Comparison of ENCODE assay signal across 13 cellular contexts in genomic region chr4:124483043-124483906, GRCh38.
DNase-seq lines count a peak whose midpoint lies in the region; ATAC-seq, FAIRE-seq and TF ChIP-seq lines count a peak whose summit lies in the region.
"Had no signal": no experiment of that assay in that cellular context is flagged by ENCODE, and none has a peak within 500 bp of the region (broad histone marks: within the 10 kb centered on the region; RNA-seq: fewer than 3 reads in every experiment).

No MANE protein-coding gene starts in this region.

- H3K36me3 ChIP-seq in HUES48 (ENCODE audit: control insufficient read depth, insufficient read depth, low read length) (no peaks in the 10 kb centered on the region), endothelial cell of umbilical vein (ENCODE audit: control insufficient read depth in 2 of 2, extremely low read depth in 1 of 2, insufficient read depth in 2 of 2, low read length in 2 of 2) (no peaks in the 10 kb centered on the region), neuron (ENCODE audit: insufficient read depth, low read length) (no peaks in the 10 kb centered on the region)
- H3K36me3 ChIP-seq: suprapubic skin had no signal

- H3K9me1 ChIP-seq in endothelial cell of umbilical vein (replicated peaks; ENCODE audit: control insufficient read depth, extremely low read depth, insufficient read depth, low read length), result no peaks in the 10 kb centered on the region

- H2AFZ ChIP-seq in endothelial cell of umbilical vein (ENCODE audit: low read depth, low read length) (peak overlapping the region; percentile 60), neuron (ENCODE audit: low read depth, low read length) (peak overlapping the region; percentile 65)

- no TSS peak for BruUV-seq in endothelial cell of umbilical vein (replicated peaks; lab: Mats Ljungman, UMichigan)

- no peaks in the 10 kb centered on the region for H3K9me3 ChIP-seq in HUES48 (ENCODE audit: control insufficient read depth, insufficient read depth, low read length)
- no peaks in the 10 kb centered on the region for H3K9me3 ChIP-seq in endothelial cell of umbilical vein (replicated peaks; ENCODE audit: control insufficient read depth, insufficient read depth, low read length)
- H3K9me3 ChIP-seq in neuron (ENCODE audit: low read length), result no peaks in the 10 kb centered on the region
- H3K9me3 ChIP-seq: suprapubic skin had no signal

- intact Hi-C loops in endothelial cell of umbilical vein (cut with micrococcal nuclease), result no loop called here

- peak overlapping the region; percentile 56 for H3K27ac ChIP-seq in HUES48 (ENCODE audit: low read depth, low read length)
- no peak overlapping the region for H3K27ac ChIP-seq in endothelial cell of umbilical vein (ENCODE audit: insufficient read depth, low read depth, low read length)
- H3K27ac ChIP-seq: suprapubic skin had no signal

- H3K27me3 ChIP-seq in HUES48 (ENCODE audit: control insufficient read depth, insufficient read depth, low read length) (no peaks in the 10 kb centered on the region), endothelial cell of umbilical vein (ENCODE audit: control insufficient read depth in 2 of 2, insufficient read depth in 2 of 2, low read length in 2 of 2) (no peaks in the 10 kb centered on the region), neuron (ENCODE audit: insufficient read depth, low read length) (no peaks in the 10 kb centered on the region)
- H3K27me3 ChIP-seq: suprapubic skin had no signal

- H3K9ac ChIP-seq in HUES48 (ENCODE audit: low read depth, low read length) (no peak overlapping the region), endothelial cell of umbilical vein (replicated peaks; ENCODE audit: extremely low read depth, insufficient read depth, low read length) (no peak overlapping the region)

- TF ChIP-seq CTCF in endothelial cell of umbilical vein (IDR thresholded peaks at IDR 0.05; ENCODE audit: extremely low read depth in 1 of 2, insufficient read depth in 1 of 2, low read depth in 1 of 2, low read length in 2 of 2), result no peak

- CTCF ChIA-PET in endothelial cell of umbilical vein (lab: Charles Lee), result no interaction called here

- no peak for ATAC-seq in GM19324 (IDR thresholded peaks at IDR 0.05; ENCODE audit: low FRiP score, unreplicated experiment)

- FAIRE-seq in endothelial cell of umbilical vein (lab: Jason Lieb, UNC), result no peak
- FAIRE-seq: GM12891 had no signal

- POLR2A ChIA-PET in endothelial cell of umbilical vein (lab: Charles Lee), result no interaction called here

- DNase-seq in NCI-H526 treated with DMSO at 0.1 percent for 48 hours (lab: John Stamatoyannopoulos, UW) (peak; percentile 15), endothelial cell of umbilical vein (ENCODE audit: low read depth, low spot score) (peak; percentile 44), NOMO-1 treated with dmso at 0.1 percent for 144 hours (lab: John Stamatoyannopoulos, UW; ENCODE audit: unreplicated experiment) (no peak), NCI-H2107 treated with DMSO at 0.1 percent for 48 hours (lab: John Stamatoyannopoulos, UW; ENCODE audit: unreplicated experiment) (no peak)
- DNase-seq in stimulated activated naive CD4-positive, alpha-beta T cell treated with Interleukin-2 at 50 U/mL for 16 hours (lab: John Stamatoyannopoulos, UW), result no peak
- DNase-seq: activated CD4-positive, alpha-beta T cell treated with anti-CD3 and anti-CD28 coated beads, Interleukin-2, amount 50 U/mL, for 48 hours; activated naive CD4-positive, alpha-beta T cell treated with Interleukin-2 at 50 U/mL for 16 hours; SW 1271 had no signal

- no peaks in the 10 kb centered on the region for H3K79me2 ChIP-seq in endothelial cell of umbilical vein (ENCODE audit: control insufficient read depth, insufficient read depth, low read length)

- no peak for TF ChIP-seq POLR2A in endothelial cell of umbilical vein (IDR thresholded peaks at IDR 0.05; ENCODE audit: low read depth, low read length)

- dilution Hi-C loops in endothelial cell of umbilical vein (cut with MboI; ENCODE audit: extremely low pct_ligation_motif_present, low sequenced_read_pairs), result no loop called here

- H4K20me1 ChIP-seq in endothelial cell of umbilical vein (replicated peaks; ENCODE audit: control insufficient read depth, extremely low read depth, insufficient read depth, low read length), result no peaks in the 10 kb centered on the region

- H3K4me2 ChIP-seq in endothelial cell of umbilical vein (ENCODE audit: insufficient read depth, low read length), result no peak overlapping the region

- no peak overlapping the region for H3K4me3 ChIP-seq in HUES48 (ENCODE audit: low read depth, low read length)
- no peak overlapping the region for H3K4me3 ChIP-seq in endothelial cell of umbilical vein (replicated peaks in 1 of 3; ENCODE audit: insufficient read depth in 1 of 3, low read depth in 1 of 3, low read length in 3 of 3)
- H3K4me3 ChIP-seq in neuron (ENCODE audit: low read length), result peak overlapping the region; percentile 36
- H3K4me3 ChIP-seq: suprapubic skin had no signal

- H3K4me1 ChIP-seq in HUES48 (ENCODE audit: control insufficient read depth, insufficient read depth, low read length) (peaks cover 14% of the 10 kb centered on the region), endothelial cell of umbilical vein (ENCODE audit: control insufficient read depth, extremely low read depth, insufficient read depth, low read length) (peaks cover 19% of the 10 kb centered on the region), neuron (ENCODE audit: insufficient read depth, low read length) (peaks cover 17% of the 10 kb centered on the region)
- H3K4me1 ChIP-seq: suprapubic skin had no signal

TF ChIP-seq in endothelial cell of umbilical vein, 7 proteins besides CTCF, POLR2A, EP300 and RAD21:
- TF ChIP-seq JUN (IDR thresholded peaks at IDR 0.05; ENCODE audit: borderline replicate concordance, insufficient read depth, insufficient read length, low read depth) (no peak), EZH2 (IDR thresholded peaks at IDR 0.05; ENCODE audit: borderline replicate concordance, low read depth, low read length, severe bottlenecking) (no peak), MAX (IDR thresholded peaks at IDR 0.05; ENCODE audit: insufficient read depth, insufficient read length) (no peak)

Comparison
In these comparisons a context has a peak if more than half of its experiments do, and no peak if none do; other contexts are left out.
1. DNase-seq: peak in NCI-H526 treated with DMSO at 0.1 percent for 48 hours (single experiment) and endothelial cell of umbilical vein (single experiment); none in NOMO-1 treated with dmso at 0.1 percent for 144 hours (single experiment), stimulated activated naive CD4-positive, alpha-beta T cell treated with Interleukin-2 at 50 U/mL for 16 hours (single experiment) and NCI-H2107 treated with DMSO at 0.1 percent for 48 hours (single experiment).